ENCODE assay signal across 8 cellular contexts in genomic region chr3:156816794-156817741, GRCh38. TPM values are rescaled to one million over a fixed set of nuclear protein-coding genes. Genes with fewer than 3 reads are reported as not detected.
A peak's percentile ranks its signal among the peaks of the same experiment; 100 is the strongest.
DNase-seq lines count a peak whose midpoint lies in the region; ATAC-seq and TF ChIP-seq lines count a peak whose summit lies in the region.

No MANE protein-coding gene starts in this region.

- ATAC-seq in GM18873 (IDR thresholded peaks at IDR 0.05; ENCODE audit: low FRiP score, unreplicated experiment) (peak; percentile 69), HG03097 (IDR thresholded peaks at IDR 0.05; ENCODE audit: low FRiP score, unreplicated experiment) (peak; percentile 69)

- H3K4me3 ChIP-seq in lower leg skin (ENCODE audit: low read depth, poor library complexity, severe bottlenecking): peak overlapping the region; percentile 44

- intact Hi-C loops in lower leg skin (cut with DNase I; ENCODE audit: low total_unique reads): loop anchor here (2.0 kb wide), 1 partner anchor 142 kb away; the partner anchor contains the start of gene TIPARP

- TF ChIP-seq POLR2A in lower leg skin (IDR thresholded peaks at IDR 0.05): no peak

- DNase-seq in AG09319 (ENCODE audit: extremely low read depth, low read depth): peak; percentile 92
- peak; percentile 53 for DNase-seq in NCI-H460 (ENCODE audit: extremely low read depth, low read depth)
- peak; percentile 71 to 73 for DNase-seq in activated CD4-positive, alpha-beta T cell treated with anti-CD3 and anti-CD28 coated beads, Interleukin-2, amount 50 U/mL, for 4 hours
- peak; percentile 92 for DNase-seq in dermis blood vessel endothelial cell
- peak; percentile 72 to 96 for DNase-seq in lower leg skin (ENCODE audit: low spot score in 2 of 2)
- peak; percentile 75 to 86 for DNase-seq in stimulated activated CD4-positive, alpha-beta T cell treated with anti-CD3 and anti-CD28 coated beads, Interleukin-4, amount 100 ng/mL, for 48 hours (ENCODE audit: low read depth in 2 of 2)

- peak; percentile 6; the same call in 1 of the 2 replicates for TF ChIP-seq CTCF in AG09319 (IDR thresholded peaks at IDR 0.05; ENCODE audit: low read depth, low read length)
- TF ChIP-seq CTCF in lower leg skin (IDR thresholded peaks at IDR 0.05): no peak

- 1 to 4% methylated on average over 48 to 64 of the region's 72 CpGs for WGBS in lower leg skin, 2 donors

RNA-seq across cellular contexts. Expression of gene LEKR1, which starts 9.1 kb away (rescaled TPM):
- 0.35 and 0.45 TPM in 2 replicates for total RNA-seq in NCI-H460 (2014; rRNA removed; shearing (Covaris generic))
- 1.7 TPM in 1 of 2 replicates, not detected in the other for polyA plus RNA-seq in NCI-H460 (2014; cell fraction: nucleus; rRNA removed)
- total RNA-seq in dermis blood vessel endothelial cell: 0.14 and 0.17 TPM in 2 replicates
- total RNA-seq in lower leg skin: 1 to 10 TPM in 1 of 4 donors, under 1 TPM in 2, not detected in 1; 0.39 to 2.5 (median 0.89) TPM

Comparison
In these comparisons a context has a peak if more than half of its experiments do, and no peak if none do; other contexts are left out.
1. Peak in every context shown above with its lines: DNase-seq, ATAC-seq and H3K4me3 ChIP-seq.